In genomic region chr2:130864830-130865229, GRCh38 we compare ENCODE assay signal across 8 cellular contexts. TPM values are rescaled to one million over a fixed set of nuclear protein-coding genes. Genes with fewer than 3 reads are reported as not detected.
DNase-seq lines count a peak whose midpoint lies in the region; ATAC-seq and TF ChIP-seq lines count a peak whose summit lies in the region.

No MANE protein-coding gene starts in this region.

- CTCF ChIA-PET in activated CD8-positive, alpha-beta T cell treated with anti-CD3 and anti-CD28 coated beads for 36 hours (lab: Charles Lee) = interaction anchor here (2.4 kb wide), 1 partner anchor 67 kb away, joined by 11 read pairs; no protein-coding TSS in a partner anchor
- CTCF ChIA-PET in activated CD8-positive, alpha-beta T cell treated with anti-CD3 and anti-CD28 coated beads, Interleukin-2, amount 10 ng/mL, durations not matched to agents 7 days and 5 days (lab: Charles Lee) = interaction anchor here (1.6 kb wide), 1 partner anchor 68 kb away, joined by 4 read pairs; no protein-coding TSS in a partner anchor
- CTCF ChIA-PET in GM10248 (lab: Yijun Ruan, JAX) = interaction anchor here (1.3 to 14.3 kb wide), 2 partner anchors 9 to 65 kb away, joined by 6 to 238 read pairs; no protein-coding TSS in a partner anchor

- H3K27me3 Mint-ChIP-seq in activated CD8-positive, alpha-beta T cell treated with anti-CD3 and anti-CD28 coated beads for 36 hours = peaks cover 4% of the 10 kb centered on the region
- H3K27me3 Mint-ChIP-seq in activated CD8-positive, alpha-beta T cell treated with anti-CD3 and anti-CD28 coated beads, Interleukin-2, amount 10 ng/mL, durations not matched to agents 7 days and 5 days (ENCODE audit: low read depth) = no peaks in the 10 kb centered on the region

- POLR2A ChIA-PET in activated CD8-positive, alpha-beta T cell treated with anti-CD3 and anti-CD28 coated beads for 36 hours (lab: Charles Lee) = no interaction called here
- POLR2A ChIA-PET in activated CD8-positive, alpha-beta T cell treated with anti-CD3 and anti-CD28 coated beads, Interleukin-2, amount 10 ng/mL, durations not matched to agents 7 days and 5 days (lab: Charles Lee) = no interaction called here
- POLR2A ChIA-PET in GM10248 (lab: Yijun Ruan, JAX) = no interaction called here

- no peak for TF ChIP-seq CTCF in activated CD8-positive, alpha-beta T cell treated with anti-CD3 and anti-CD28 coated beads for 36 hours (IDR thresholded peaks at IDR 0.05)
- TF ChIP-seq CTCF in testis (IDR thresholded peaks at IDR 0.05) (no peak), GM10248 (IDR thresholded peaks at IDR 0.05; ENCODE audit: control extremely low read depth, extremely low read depth, low read depth, missing control alignments) (no peak)

- H3K36me3 ChIP-seq in testis (ENCODE audit: low read depth, missing control alignments) = no peaks in the 10 kb centered on the region

- WGBS in testis, 2 donors = 35 to 49% methylated on average over 5 of the region's 5 CpGs

- H3K4me3 ChIP-seq in testis = no peak overlapping the region

- no peaks in the 10 kb centered on the region for H3K4me1 Mint-ChIP-seq in activated CD8-positive, alpha-beta T cell treated with anti-CD3 and anti-CD28 coated beads for 36 hours (ENCODE audit: low read depth)
- no peaks in the 10 kb centered on the region for H3K4me1 Mint-ChIP-seq in activated CD8-positive, alpha-beta T cell treated with anti-CD3 and anti-CD28 coated beads, Interleukin-2, amount 10 ng/mL, durations not matched to agents 7 days and 5 days (ENCODE audit: low read depth)

- no peak overlapping the region for H3K4me3 Mint-ChIP-seq in activated CD8-positive, alpha-beta T cell treated with anti-CD3 and anti-CD28 coated beads for 36 hours
- no peak overlapping the region for H3K4me3 Mint-ChIP-seq in activated CD8-positive, alpha-beta T cell treated with anti-CD3 and anti-CD28 coated beads, Interleukin-2, amount 10 ng/mL, durations not matched to agents 7 days and 5 days

- no peaks in the 10 kb centered on the region for H3K9me3 Mint-ChIP-seq in activated CD8-positive, alpha-beta T cell treated with anti-CD3 and anti-CD28 coated beads for 36 hours
- H3K9me3 Mint-ChIP-seq in activated CD8-positive, alpha-beta T cell treated with anti-CD3 and anti-CD28 coated beads, Interleukin-2, amount 10 ng/mL, durations not matched to agents 7 days and 5 days (ENCODE audit: insufficient read depth) = no peaks in the 10 kb centered on the region

- H3K27ac ChIP-seq in testis = no peak overlapping the region

- peak; percentile 56 for ATAC-seq in activated CD8-positive, alpha-beta T cell treated with anti-CD3 and anti-CD28 coated beads for 36 hours
- no peak for ATAC-seq in activated CD8-positive, alpha-beta T cell treated with anti-CD3 and anti-CD28 coated beads, Interleukin-2, amount 10 ng/mL, durations not matched to agents 7 days and 5 days
- ATAC-seq in HG02938 (IDR thresholded peaks at IDR 0.05; ENCODE audit: unreplicated experiment) = no peak

- H3K27me3 ChIP-seq in testis = no peaks in the 10 kb centered on the region

- TF ChIP-seq POLR2A in testis (IDR thresholded peaks at IDR 0.05) = no peak

- no peaks in the 10 kb centered on the region for H3K36me3 Mint-ChIP-seq in activated CD8-positive, alpha-beta T cell treated with anti-CD3 and anti-CD28 coated beads for 36 hours (ENCODE audit: low read depth)
- H3K36me3 Mint-ChIP-seq in activated CD8-positive, alpha-beta T cell treated with anti-CD3 and anti-CD28 coated beads, Interleukin-2, amount 10 ng/mL, durations not matched to agents 7 days and 5 days (ENCODE audit: low read depth) = no peaks in the 10 kb centered on the region

- intact Hi-C loops in activated CD8-positive, alpha-beta T cell treated with anti-CD3 and anti-CD28 coated beads for 36 hours (cut with micrococcal nuclease) = no loop called here
- intact Hi-C loops in testis (cut with DNase I; ENCODE audit: low total_unique reads) = no loop called here

- no peak overlapping the region for H3K27ac Mint-ChIP-seq in activated CD8-positive, alpha-beta T cell treated with anti-CD3 and anti-CD28 coated beads for 36 hours
- no peak overlapping the region for H3K27ac Mint-ChIP-seq in activated CD8-positive, alpha-beta T cell treated with anti-CD3 and anti-CD28 coated beads, Interleukin-2, amount 10 ng/mL, durations not matched to agents 7 days and 5 days

- H3K9me3 ChIP-seq in testis = no peaks in the 10 kb centered on the region

- H3K4me1 ChIP-seq in testis = no peaks in the 10 kb centered on the region

- no peak for DNase-seq in activated CD8-positive, alpha-beta T cell treated with anti-CD3 and anti-CD28 coated beads for 36 hours
- no peak for DNase-seq in activated CD8-positive, alpha-beta T cell treated with anti-CD3 and anti-CD28 coated beads, Interleukin-2, amount 10 ng/mL, durations not matched to agents 7 days and 5 days
- DNase-seq in NCI-H774 (lab: John Stamatoyannopoulos, UW) = peak; percentile 43
- peak; percentile 12 for DNase-seq in fibroblast of gingiva (ENCODE audit: low read depth)
- DNase-seq in testis = peak; percentile 18
- no peak for DNase-seq in stimulated activated CD4-positive, alpha-beta T cell treated with anti-CD3 and anti-CD28 coated beads, Interleukin-12 subunit alpha, Interleukin-12 subunit beta, amount 100 ng/mL, for 4 hours
- DNase-seq in GM10248 (ENCODE audit: extremely low spot score) = no peak

RNA-seq across cellular contexts. Expression of gene ARHGEF4, which starts 28.1 kb away (rescaled TPM):
- total RNA-seq in activated CD8-positive, alpha-beta T cell treated with anti-CD3 and anti-CD28 coated beads for 36 hours = 1 to 10 TPM; 4.2 to 4.3 TPM
- total RNA-seq in activated CD8-positive, alpha-beta T cell treated with anti-CD3 and anti-CD28 coated beads, Interleukin-2, amount 10 ng/mL, durations not matched to agents 7 days and 5 days = 1 to 10 TPM; 2.9 to 3.3 TPM
- 10 to 100 TPM; 36.3 to 37.4 TPM for total RNA-seq in testis
- polyA plus RNA-seq in testis (ENCODE audit: insufficient read depth, low read depth, low replicate concordance) = 18.0 TPM

Comparison
In these comparisons a context has a peak if more than half of its experiments do, and no peak if none do; other contexts are left out.
1. DNase-seq: peak in NCI-H774 (single experiment), fibroblast of gingiva (single experiment) and testis (single experiment); none in activated CD8-positive, alpha-beta T cell treated with anti-CD3 and anti-CD28 coated beads for 36 hours (single experiment), activated CD8-positive, alpha-beta T cell treated with anti-CD3 and anti-CD28 coated beads, Interleukin-2, amount 10 ng/mL, durations not matched to agents 7 days and 5 days (single experiment), stimulated activated CD4-positive, alpha-beta T cell treated with anti-CD3 and anti-CD28 coated beads, Interleukin-12 subunit alpha, Interleukin-12 subunit beta, amount 100 ng/mL, for 4 hours (single experiment) and GM10248 (single experiment).
2. RNA of gene ARHGEF4, which starts 28.1 kb away (total RNA-seq): 36.3 to 37.4 TPM in testis; 4.2 to 4.3 TPM in activated CD8-positive, alpha-beta T cell treated with anti-CD3 and anti-CD28 coated beads for 36 hours and 2.9 to 3.3 TPM in activated CD8-positive, alpha-beta T cell treated with anti-CD3 and anti-CD28 coated beads, Interleukin-2, amount 10 ng/mL, durations not matched to agents 7 days and 5 days; every median in the first group is over 4 times any median in the second.